In genomic region chr6:133817460-133818047, GRCh38 we compare ENCODE assay signal across 8 cellular contexts.
DNase-seq lines count a peak whose midpoint lies in the region; ATAC-seq and TF ChIP-seq lines count a peak whose summit lies in the region.

No MANE protein-coding gene starts in this region.

- no peaks in the 10 kb centered on the region for H3K9me3 ChIP-seq in adrenal gland (replicated peaks in 1 of 3)

- H3K4me3 Mint-ChIP-seq in nephron, result no peak overlapping the region

- H3K4me1 Mint-ChIP-seq in nephron, result peaks cover 17% of the 10 kb centered on the region

- H3K4me3 ChIP-seq in adrenal gland, result no peak overlapping the region

- no peaks in the 10 kb centered on the region for H3K36me3 ChIP-seq in adrenal gland (replicated peaks in 1 of 2)

- intact Hi-C loops in adrenal gland (cut with DNase I), result no loop called here

- H3K36me3 Mint-ChIP-seq in nephron (ENCODE audit: low read depth), result no peaks in the 10 kb centered on the region

- TF ChIP-seq POLR2A in adrenal gland (IDR thresholded peaks at IDR 0.05), result no peak

- peak; percentile 76 for ATAC-seq in GM19395 (IDR thresholded peaks at IDR 0.05; ENCODE audit: unreplicated experiment)
- no peak for ATAC-seq in GM19023 (IDR thresholded peaks at IDR 0.05; ENCODE audit: unreplicated experiment)
- no peak for ATAC-seq in GM19397 (IDR thresholded peaks at IDR 0.05; ENCODE audit: unreplicated experiment)

- WGBS in adrenal gland, 4 donors, result 73 to 78% (median 77%) methylated on average over 9 of the region's 9 CpGs

- no peak overlapping the region for H3K27ac Mint-ChIP-seq in nephron

- H3K9me3 Mint-ChIP-seq in nephron, result no peaks in the 10 kb centered on the region

- H3K27ac ChIP-seq in adrenal gland, result no peak overlapping the region

- no peaks in the 10 kb centered on the region for H3K27me3 ChIP-seq in adrenal gland

- H3K27me3 Mint-ChIP-seq in nephron (ENCODE audit: low read depth), result no peaks in the 10 kb centered on the region

- H3K4me1 ChIP-seq in adrenal gland (replicated peaks in 1 of 2), result no peaks in the 10 kb centered on the region

- DNase-seq in AG09319 (ENCODE audit: extremely low read depth, low read depth), result no peak
- peak; percentile 59 for DNase-seq in NCI-H69 (lab: John Stamatoyannopoulos, UW)
- DNase-seq in adrenal gland, result peak in 2 of 7 donors; percentile 12 to 33
- DNase-seq in NOMO-1 treated with dmso at 0.1 percent for 144 hours (lab: John Stamatoyannopoulos, UW; ENCODE audit: unreplicated experiment), result no peak

- TF ChIP-seq CTCF in AG09319 (IDR thresholded peaks at IDR 0.05; ENCODE audit: low read depth, low read length), result peak; percentile 33
- peak in 5 of 6 experiments; percentile 26 to 47 (median 37) for TF ChIP-seq CTCF in adrenal gland (IDR thresholded peaks at IDR 0.05)
- peak; percentile 45 to 61 (median 60) for TF ChIP-seq CTCF in nephron (IDR thresholded peaks at IDR 0.05; ENCODE audit: unreplicated experiment in 3 of 3)
